ENCODE assay signal across 1 cellular context in the genomic region with DNA sequence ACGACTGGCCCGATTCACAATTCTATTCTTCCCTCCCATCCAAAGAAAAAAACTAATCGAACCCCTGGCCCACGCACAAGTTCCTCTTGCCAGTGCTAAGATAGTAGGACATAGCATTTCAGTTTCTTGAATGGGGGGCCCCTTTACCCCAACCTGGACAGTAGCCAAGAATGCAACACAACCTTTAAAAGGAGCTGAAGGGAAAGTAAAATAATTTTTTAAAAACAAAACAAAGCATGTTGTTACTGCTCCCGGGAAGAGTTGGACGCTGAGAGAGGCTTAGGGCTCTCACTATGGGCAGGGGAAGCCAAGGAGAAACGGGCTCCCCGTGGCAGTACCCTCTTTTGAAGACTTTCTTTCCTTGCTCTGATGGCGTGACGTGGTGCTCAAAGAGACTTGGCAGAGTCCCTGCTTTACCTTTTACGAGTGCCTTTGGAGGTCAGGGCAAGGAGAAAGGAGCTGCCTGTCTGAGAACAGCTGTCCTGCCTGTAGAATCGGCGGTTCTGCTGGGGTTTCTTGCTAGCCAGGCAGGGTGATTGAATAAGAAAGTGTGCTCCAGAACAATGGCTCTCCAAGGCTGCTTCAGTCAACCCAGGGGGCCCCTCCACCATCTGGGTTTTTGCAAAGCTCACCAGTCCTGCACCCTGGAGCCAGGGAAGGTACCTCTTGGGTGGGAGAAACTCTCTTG.
TF ChIP-seq lines count a peak whose summit lies in the region.

No MANE protein-coding gene starts in this region.

TF ChIP-seq in SK-N-SH, 30 proteins besides CTCF, POLR2A, EP300 and RAD21 (continued from another document):
- TF ChIP-seq, protein P1, sequence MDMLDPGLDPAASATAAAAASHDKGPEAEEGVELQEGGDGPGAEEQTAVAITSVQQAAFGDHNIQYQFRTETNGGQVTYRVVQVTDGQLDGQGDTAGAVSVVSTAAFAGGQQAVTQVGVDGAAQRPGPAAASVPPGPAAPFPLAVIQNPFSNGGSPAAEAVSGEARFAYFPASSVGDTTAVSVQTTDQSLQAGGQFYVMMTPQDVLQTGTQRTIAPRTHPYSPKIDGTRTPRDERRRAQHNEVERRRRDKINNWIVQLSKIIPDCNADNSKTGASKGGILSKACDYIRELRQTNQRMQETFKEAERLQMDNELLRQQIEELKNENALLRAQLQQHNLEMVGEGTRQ (IDR thresholded peaks at IDR 0.05; ENCODE audit: borderline replicate concordance, low read depth, low read length) = no peak
- TF ChIP-seq GABPA (IDR thresholded peaks at IDR 0.05; ENCODE audit: low read depth) (no peak), RXRA (IDR thresholded peaks at IDR 0.05; ENCODE audit: borderline replicate concordance, low read depth) (no peak), SIN3A (IDR thresholded peaks at IDR 0.05; ENCODE audit: borderline replicate concordance, low read depth, low read length) (no peak), MEF2A (IDR thresholded peaks at IDR 0.05; ENCODE audit: borderline replicate concordance, low read depth) (no peak), JUND (IDR thresholded peaks at IDR 0.05) (no peak), RCOR1 (IDR thresholded peaks at IDR 0.05; ENCODE audit: low read length) (no peak), FOXM1 (IDR thresholded peaks at IDR 0.05; ENCODE audit: low read depth) (no peak), RFX5 (IDR thresholded peaks at IDR 0.05; ENCODE audit: low read length) (no peak), MXI1 (IDR thresholded peaks at IDR 0.05; ENCODE audit: low read depth, low read length) (no peak), FOXJ3 (CRISPR knock-in tag; IDR thresholded peaks at IDR 0.05) (no peak), SMC3 (IDR thresholded peaks at IDR 0.05; ENCODE audit: low read depth, low read length) (no peak)
- TF ChIP-seq, protein P2, sequence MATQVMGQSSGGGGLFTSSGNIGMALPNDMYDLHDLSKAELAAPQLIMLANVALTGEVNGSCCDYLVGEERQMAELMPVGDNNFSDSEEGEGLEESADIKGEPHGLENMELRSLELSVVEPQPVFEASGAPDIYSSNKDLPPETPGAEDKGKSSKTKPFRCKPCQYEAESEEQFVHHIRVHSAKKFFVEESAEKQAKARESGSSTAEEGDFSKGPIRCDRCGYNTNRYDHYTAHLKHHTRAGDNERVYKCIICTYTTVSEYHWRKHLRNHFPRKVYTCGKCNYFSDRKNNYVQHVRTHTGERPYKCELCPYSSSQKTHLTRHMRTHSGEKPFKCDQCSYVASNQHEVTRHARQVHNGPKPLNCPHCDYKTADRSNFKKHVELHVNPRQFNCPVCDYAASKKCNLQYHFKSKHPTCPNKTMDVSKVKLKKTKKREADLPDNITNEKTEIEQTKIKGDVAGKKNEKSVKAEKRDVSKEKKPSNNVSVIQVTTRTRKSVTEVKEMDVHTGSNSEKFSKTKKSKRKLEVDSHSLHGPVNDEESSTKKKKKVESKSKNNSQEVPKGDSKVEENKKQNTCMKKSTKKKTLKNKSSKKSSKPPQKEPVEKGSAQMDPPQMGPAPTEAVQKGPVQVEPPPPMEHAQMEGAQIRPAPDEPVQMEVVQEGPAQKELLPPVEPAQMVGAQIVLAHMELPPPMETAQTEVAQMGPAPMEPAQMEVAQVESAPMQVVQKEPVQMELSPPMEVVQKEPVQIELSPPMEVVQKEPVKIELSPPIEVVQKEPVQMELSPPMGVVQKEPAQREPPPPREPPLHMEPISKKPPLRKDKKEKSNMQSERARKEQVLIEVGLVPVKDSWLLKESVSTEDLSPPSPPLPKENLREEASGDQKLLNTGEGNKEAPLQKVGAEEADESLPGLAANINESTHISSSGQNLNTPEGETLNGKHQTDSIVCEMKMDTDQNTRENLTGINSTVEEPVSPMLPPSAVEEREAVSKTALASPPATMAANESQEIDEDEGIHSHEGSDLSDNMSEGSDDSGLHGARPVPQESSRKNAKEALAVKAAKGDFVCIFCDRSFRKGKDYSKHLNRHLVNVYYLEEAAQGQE (IDR thresholded peaks at IDR 0.05; ENCODE audit: low read depth, low read length) = no peak
- TF ChIP-seq, protein P3, sequence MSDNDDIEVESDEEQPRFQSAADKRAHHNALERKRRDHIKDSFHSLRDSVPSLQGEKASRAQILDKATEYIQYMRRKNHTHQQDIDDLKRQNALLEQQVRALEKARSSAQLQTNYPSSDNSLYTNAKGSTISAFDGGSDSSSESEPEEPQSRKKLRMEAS (IDR thresholded peaks at IDR 0.05; ENCODE audit: low read depth) = no peak
